In the genomic region with DNA sequence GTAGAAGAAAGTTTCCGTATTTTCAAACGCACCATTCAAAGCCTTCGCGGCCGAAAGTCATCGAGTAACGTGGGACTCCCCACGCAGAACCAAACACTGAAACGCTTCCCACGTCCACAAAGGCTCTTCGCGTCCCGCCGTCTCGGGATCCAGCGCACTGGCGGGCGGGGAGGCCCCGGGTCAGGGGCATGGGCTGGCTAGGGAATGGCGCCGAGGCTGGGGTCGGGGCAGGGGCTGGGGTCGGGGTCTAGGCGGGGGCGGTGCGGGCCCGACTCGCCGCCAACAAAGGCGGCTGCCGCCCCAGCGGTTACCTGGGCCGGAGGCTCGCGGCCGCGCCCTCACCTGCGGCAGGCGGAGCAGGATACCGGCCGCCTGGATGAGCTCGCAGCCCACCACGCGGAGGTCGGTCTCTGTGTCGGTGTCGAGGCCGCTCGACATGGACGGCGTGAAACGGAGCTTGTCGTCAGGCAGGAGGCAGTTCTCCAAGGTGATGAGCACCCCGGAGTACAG, we compare ENCODE assay signal across 8 cellular contexts. TPM values are rescaled to one million over a fixed set of nuclear protein-coding genes. Genes with fewer than 3 reads are reported as not detected.
DNase-seq lines count a peak whose midpoint lies in the region; ATAC-seq, FAIRE-seq and TF ChIP-seq lines count a peak whose summit lies in the region.

No MANE protein-coding gene starts in this region.

- H3K4me3 ChIP-seq in bronchial epithelial cell (ENCODE audit: low read depth, low read length), result peak overlapping the region; percentile 92
- peak overlapping the region; percentile 94 for H3K4me3 ChIP-seq in mononuclear cell (ENCODE audit: low read length)

- no peak for TF ChIP-seq CTCF in bronchial epithelial cell (IDR thresholded peaks at IDR 0.05; ENCODE audit: insufficient read depth, low read length, severe bottlenecking)

- DNase-seq in Right ventricle myocardium superior, result no peak
- no peak for DNase-seq in cardiac septum (ENCODE audit: low spot score)
- no peak for DNase-seq in bronchial epithelial cell (ENCODE audit: low read depth)
- DNase-seq in NCI-H1694 (lab: John Stamatoyannopoulos, UW), result no peak
- no peak for DNase-seq in NCI-H1105 (lab: John Stamatoyannopoulos, UW)

- H3K4me1 ChIP-seq in mononuclear cell (ENCODE audit: insufficient read depth, low read length), result peaks cover 35% of the 10 kb centered on the region

- ATAC-seq in Right ventricle myocardium superior (ENCODE audit: poor library complexity), result peak; percentile 0
- peak; percentile 10 for ATAC-seq in HG03571 (IDR thresholded peaks at IDR 0.05; ENCODE audit: unreplicated experiment)
- no peak for ATAC-seq in HG03457 (IDR thresholded peaks at IDR 0.05; ENCODE audit: unreplicated experiment)

- H3K36me3 ChIP-seq in bronchial epithelial cell (ENCODE audit: control insufficient read depth, insufficient read depth, low read length), result peaks cover 34% of the 10 kb centered on the region

- intact Hi-C loops in Right ventricle myocardium superior (cut with DNase I) (no loop called here), cardiac septum (cut with DNase I) (loop anchor here (1.0 to 5.0 kb wide), 2 partner anchors 9 to 44 kb away; a partner anchor contains a TSS)

- no peaks in the 10 kb centered on the region for H3K9me3 ChIP-seq in mononuclear cell (ENCODE audit: low read depth, low read length)

- FAIRE-seq in bronchial epithelial cell (lab: Jason Lieb, UNC), result no peak

- H3K27me3 ChIP-seq in bronchial epithelial cell (ENCODE audit: control insufficient read depth, insufficient read depth, low read length) (no peaks in the 10 kb centered on the region), mononuclear cell (ENCODE audit: insufficient read depth, low read length) (no peaks in the 10 kb centered on the region)

RNA-seq across cellular contexts. Expression of a gene that starts 0.4 kb away (rescaled TPM):
- total RNA-seq in Right ventricle myocardium superior, result 45.7 TPM
- 78.6 TPM for total RNA-seq in cardiac septum
- 119 and 134 TPM in 2 replicates for total RNA-seq in bronchial epithelial cell
- total RNA-seq in mononuclear cell, result 127 TPM

RNA-seq across cellular contexts. Expression of a gene that starts 8.4 kb away (rescaled TPM):
- 144 TPM for total RNA-seq in Right ventricle myocardium superior
- 127 TPM for total RNA-seq in cardiac septum
- 46.3 and 50.4 TPM in 2 replicates for total RNA-seq in bronchial epithelial cell
- total RNA-seq in mononuclear cell, result 39.5 TPM

RNA-seq across cellular contexts. Expression of a gene that starts 22.3 kb away (rescaled TPM):
- 1.8 TPM for total RNA-seq in Right ventricle myocardium superior
- total RNA-seq in cardiac septum, result 1.8 TPM
- total RNA-seq in bronchial epithelial cell, result 5.3 and 7.9 TPM in 2 replicates
- total RNA-seq in mononuclear cell, result not detected

RNA-seq across cellular contexts. Expression of a gene that starts 23.7 kb away (rescaled TPM):
- total RNA-seq in Right ventricle myocardium superior (271 TPM), cardiac septum (174 TPM), bronchial epithelial cell (93.5 and 128 TPM in 2 replicates), mononuclear cell (27.8 TPM)

RNA-seq across cellular contexts. Expression of a gene that starts 36.8 kb away (rescaled TPM):
- total RNA-seq in Right ventricle myocardium superior (17.1 TPM), cardiac septum (35.3 TPM), bronchial epithelial cell (5.0 and 7.9 TPM in 2 replicates), mononuclear cell (0.10 TPM)
